Comparison of ENCODE assay signal across 17 cellular contexts in the genomic region with DNA sequence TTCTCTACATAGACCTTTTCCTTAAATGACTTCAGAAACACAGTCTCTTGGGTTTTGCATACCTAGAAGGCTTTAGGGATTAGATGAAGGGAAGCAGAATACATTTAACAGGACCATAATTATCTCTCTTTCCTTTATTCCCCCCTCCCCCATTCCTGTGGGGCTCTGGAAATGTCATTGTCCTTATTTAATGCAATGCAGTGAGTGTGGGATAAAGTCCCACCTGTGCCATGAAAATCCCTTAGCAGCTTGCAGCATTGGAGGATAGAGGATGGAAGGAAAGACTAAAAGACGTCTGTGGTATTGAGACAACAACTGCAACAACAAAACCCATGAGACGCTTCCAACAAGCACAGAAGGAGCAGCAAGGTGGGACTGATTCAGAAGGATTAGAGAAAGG.
A peak's percentile ranks its signal among the peaks of the same experiment; 100 is the strongest.
DNase-seq lines count a peak whose midpoint lies in the region; ATAC-seq and TF ChIP-seq lines count a peak whose summit lies in the region.
"Had no signal": no experiment of that assay in that cellular context is flagged by ENCODE, and none has a peak within 500 bp of the region (broad histone marks: within the 10 kb centered on the region; RNA-seq: fewer than 3 reads in every experiment).

No MANE protein-coding gene starts in this region.

- H3K27me3 Mint-ChIP-seq in GM23338 (ENCODE audit: insufficient read depth, low read depth, poor library complexity), result no peaks in the 10 kb centered on the region
- H3K27me3 Mint-ChIP-seq in activated CD4-positive, alpha-beta memory T cell treated with anti-CD3 and anti-CD28 coated beads for 36 hours, result no peaks in the 10 kb centered on the region
- H3K27me3 Mint-ChIP-seq: B cell; CD4-positive, CD25-positive, alpha-beta regulatory T cell had no signal

- no peak overlapping the region for H3K4me3 Mint-ChIP-seq in GM23338
- no peak overlapping the region for H3K4me3 Mint-ChIP-seq in activated CD4-positive, alpha-beta memory T cell treated with anti-CD3 and anti-CD28 coated beads for 36 hours
- H3K4me3 Mint-ChIP-seq: B cell; CD4-positive, CD25-positive, alpha-beta regulatory T cell; CD8-positive, alpha-beta T cell; H9 had no signal

- H3K18ac ChIP-seq in mesendoderm (ENCODE audit: low read length), result no peak overlapping the region

- H3K79me2 ChIP-seq in GM23338 (replicated peaks; ENCODE audit: insufficient read depth) (no peaks in the 10 kb centered on the region), mesendoderm (ENCODE audit: control insufficient read depth, insufficient read depth, low read length) (no peaks in the 10 kb centered on the region)

- H3K4ac ChIP-seq in mesendoderm (ENCODE audit: low read depth, low read length), result no peak overlapping the region

- no peaks in the 10 kb centered on the region for H3F3A ChIP-seq in GM23338 (replicated peaks; ENCODE audit: low read depth)

- H3K4me2 ChIP-seq in GM23338 (no peak overlapping the region), mesendoderm (ENCODE audit: low read length) (no peak overlapping the region)
- H3K4me2 ChIP-seq: BLaER1 had no signal

- POLR2A ChIA-PET in activated CD4-positive, alpha-beta memory T cell treated with anti-CD3 and anti-CD28 coated beads for 36 hours (lab: Charles Lee), result no interaction called here

- H3K56ac ChIP-seq in mesendoderm (ENCODE audit: low read length), result no peak overlapping the region

- H3K4me1 Mint-ChIP-seq in GM23338, result no peaks in the 10 kb centered on the region; the same call in 1 of the 3 replicates
- H3K4me1 Mint-ChIP-seq in activated CD4-positive, alpha-beta memory T cell treated with anti-CD3 and anti-CD28 coated beads for 36 hours (ENCODE audit: low read depth), result no peaks in the 10 kb centered on the region
- H3K4me1 Mint-ChIP-seq: B cell had no signal

- no peaks in the 10 kb centered on the region for H3K79me1 ChIP-seq in mesendoderm (ENCODE audit: low read length)

- H3K4me3 ChIP-seq in GM23338, result no peak overlapping the region
- H3K4me3 ChIP-seq in mesendoderm (ENCODE audit: low read length), result no peak overlapping the region
- H3K4me3 ChIP-seq: BLaER1 had no signal

- intact Hi-C loops in activated CD4-positive, alpha-beta memory T cell treated with anti-CD3 and anti-CD28 coated beads for 36 hours (cut with micrococcal nuclease), result no loop called here

- no peak overlapping the region for H3K27ac Mint-ChIP-seq in GM23338
- H3K27ac Mint-ChIP-seq in activated CD4-positive, alpha-beta memory T cell treated with anti-CD3 and anti-CD28 coated beads for 36 hours, result no peak overlapping the region
- H3K27ac Mint-ChIP-seq: B cell; CD4-positive, CD25-positive, alpha-beta regulatory T cell; CD8-positive, alpha-beta T cell; H9 had no signal

- WGBS in mesendoderm (ENCODE audit: extremely low coverage, insufficient coverage, low lambda C conversion rate), result no CpG with 5 or more reads among the region's 2 CpGs

- 0 out of 2 replicates have a peak, but pooled peaks cover 4% of the 10 kb centered on the region for H3K9me2 ChIP-seq in GM23338 (ENCODE audit: insufficient read depth)

- CTCF ChIA-PET in activated CD4-positive, alpha-beta memory T cell treated with anti-CD3 and anti-CD28 coated beads for 36 hours (lab: Charles Lee), result no interaction called here

- H2AK5ac ChIP-seq in mesendoderm (ENCODE audit: low read length), result no peak overlapping the region

- H3K36me3 Mint-ChIP-seq in GM23338 (ENCODE audit: low read depth), result no peaks in the 10 kb centered on the region; the same call in 2 of the 3 replicates
- no peaks in the 10 kb centered on the region for H3K36me3 Mint-ChIP-seq in activated CD4-positive, alpha-beta memory T cell treated with anti-CD3 and anti-CD28 coated beads for 36 hours
- H3K36me3 Mint-ChIP-seq: CD4-positive, CD25-positive, alpha-beta regulatory T cell; CD8-positive, alpha-beta T cell had no signal

- H3K27ac ChIP-seq in GM23338 (ENCODE audit: low read depth) (no peak overlapping the region), mesendoderm (ENCODE audit: low read depth, low read length) (no peak overlapping the region)
- H3K27ac ChIP-seq: BLaER1, C4-2B had no signal

- no peaks in the 10 kb centered on the region for H3K4me1 ChIP-seq in GM23338 (ENCODE audit: insufficient read depth)
- H3K4me1 ChIP-seq in mesendoderm (ENCODE audit: control insufficient read depth, low read depth, low read length), result peaks cover 2% of the 10 kb centered on the region
- H3K4me1 ChIP-seq: Caco-2 had no signal

- H3K27me3 ChIP-seq in GM23338 (ENCODE audit: insufficient read depth) (no peaks in the 10 kb centered on the region), mesendoderm (ENCODE audit: insufficient read depth, low read length, poor library complexity) (no peaks in the 10 kb centered on the region)
- H3K27me3 ChIP-seq: BLaER1 had no signal

- no peak overlapping the region for H3K9ac ChIP-seq in mesendoderm (ENCODE audit: low read length)
- H3K9ac ChIP-seq: BLaER1 had no signal

- H3K36me3 ChIP-seq in GM23338 (ENCODE audit: insufficient read depth) (no peaks in the 10 kb centered on the region), mesendoderm (ENCODE audit: control insufficient read depth, insufficient read depth, low read length) (no peaks in the 10 kb centered on the region)
- H3K36me3 ChIP-seq: BLaER1 had no signal

- no peak overlapping the region for H2BK5ac ChIP-seq in mesendoderm (ENCODE audit: low read length)

- no peak overlapping the region for H2BK15ac ChIP-seq in mesendoderm (replicated peaks; ENCODE audit: low read depth)

- peak overlapping the region; percentile 66 for H2AFZ ChIP-seq in GM23338

- ATAC-seq in GM23338 (no peak), GM19351 (IDR thresholded peaks at IDR 0.05; ENCODE audit: unreplicated experiment) (no peak)
- ATAC-seq: CD8-positive, alpha-beta T cell; HCT116 had no signal

- no peak overlapping the region for H4K5ac ChIP-seq in mesendoderm (ENCODE audit: low read length)

- no peak overlapping the region for H3K23ac ChIP-seq in mesendoderm (ENCODE audit: low read length)

- H4K20me1 ChIP-seq in GM23338 (replicated peaks; ENCODE audit: insufficient read depth), result no peaks in the 10 kb centered on the region
- H4K20me1 ChIP-seq: BLaER1 had no signal

- no peak overlapping the region for H4K8ac ChIP-seq in mesendoderm (ENCODE audit: low read depth, low read length)

- no peak overlapping the region for H2BK120ac ChIP-seq in mesendoderm (ENCODE audit: low read depth, low read length)

- no peaks in the 10 kb centered on the region for H3K9me3 Mint-ChIP-seq in GM23338
- no peaks in the 10 kb centered on the region for H3K9me3 Mint-ChIP-seq in activated CD4-positive, alpha-beta memory T cell treated with anti-CD3 and anti-CD28 coated beads for 36 hours
- H3K9me3 Mint-ChIP-seq: CD8-positive, alpha-beta T cell; H9 had no signal

- no peak for TF ChIP-seq CTCF in GM23338 (conservative IDR thresholded peaks at IDR 0.05; ENCODE audit: low read depth in 2 of 2)

- DNase-seq in GM23338 (ENCODE audit: low spot score) (no peak), NCI-H82 treated with DMSO at 0.1 percent for 48 hours (lab: John Stamatoyannopoulos, UW; ENCODE audit: unreplicated experiment) (peak; percentile 61), mesendoderm (peak; percentile 22), NCI-H1417 treated with DMSO at 0.1 percent for 48 hours (lab: John Stamatoyannopoulos, UW) (no peak)
- no peak for DNase-seq in activated CD4-positive, alpha-beta memory T cell treated with anti-CD3 and anti-CD28 coated beads for 36 hours
- DNase-seq: Caco-2; CD4-positive, CD25-positive, alpha-beta regulatory T cell; CD8-positive, alpha-beta T cell; DMS53; DMS79 treated with DMSO at 0.1 percent for 48 hours; GF-D8; H9 had no signal

TF ChIP-seq in GM23338, 12 proteins besides CTCF, POLR2A, EP300 and RAD21 (continues in another document):
- TF ChIP-seq NANOG (IDR thresholded peaks at IDR 0.05; ENCODE audit: borderline replicate concordance), result no peak
- no peak for TF ChIP-seq POLR2AphosphoS5 (IDR thresholded peaks at IDR 0.05; ENCODE audit: low read depth)
- TF ChIP-seq ZNF114 (CRISPR knock-in tag; IDR thresholded peaks at IDR 0.05), result no peak
- TF ChIP-seq ZNF331 (CRISPR knock-in tag; IDR thresholded peaks at IDR 0.05; ENCODE audit: low read depth), result no peak
- TF ChIP-seq, protein P1, sequence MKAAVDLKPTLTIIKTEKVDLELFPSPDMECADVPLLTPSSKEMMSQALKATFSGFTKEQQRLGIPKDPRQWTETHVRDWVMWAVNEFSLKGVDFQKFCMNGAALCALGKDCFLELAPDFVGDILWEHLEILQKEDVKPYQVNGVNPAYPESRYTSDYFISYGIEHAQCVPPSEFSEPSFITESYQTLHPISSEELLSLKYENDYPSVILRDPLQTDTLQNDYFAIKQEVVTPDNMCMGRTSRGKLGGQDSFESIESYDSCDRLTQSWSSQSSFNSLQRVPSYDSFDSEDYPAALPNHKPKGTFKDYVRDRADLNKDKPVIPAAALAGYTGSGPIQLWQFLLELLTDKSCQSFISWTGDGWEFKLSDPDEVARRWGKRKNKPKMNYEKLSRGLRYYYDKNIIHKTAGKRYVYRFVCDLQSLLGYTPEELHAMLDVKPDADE (IDR thresholded peaks at IDR 0.05), result no peak
- TF ChIP-seq CREB1 (CRISPR knock-in tag; IDR thresholded peaks at IDR 0.05; ENCODE audit: low read depth), result no peak
- TF ChIP-seq STAT1 (IDR thresholded peaks at IDR 0.05; ENCODE audit: unreplicated experiment), result no peak
- no peak for TF ChIP-seq JUNB (IDR thresholded peaks at IDR 0.05; ENCODE audit: unreplicated experiment)

Comparison
In these comparisons a context has a peak if more than half of its experiments do, and no peak if none do; other contexts are left out.
1. DNase-seq: peak in NCI-H82 treated with DMSO at 0.1 percent for 48 hours (single experiment) and mesendoderm (single experiment); none in GM23338 (single experiment), activated CD4-positive, alpha-beta memory T cell treated with anti-CD3 and anti-CD28 coated beads for 36 hours (single experiment) and NCI-H1417 treated with DMSO at 0.1 percent for 48 hours (single experiment).